In genomic region chr12:118358008-118358359, GRCh38 we compare ENCODE assay signal across 10 cellular contexts. TPM values are rescaled to one million over a fixed set of nuclear protein-coding genes. Genes with fewer than 3 reads are reported as not detected.
A peak's percentile ranks its signal among the peaks of the same experiment; 100 is the strongest.
DNase-seq lines count a peak whose midpoint lies in the region; TF ChIP-seq lines count a peak whose summit lies in the region.
"Had no signal": no experiment of that assay in that cellular context is flagged by ENCODE, and none has a peak within 500 bp of the region (broad histone marks: within the 10 kb centered on the region; RNA-seq: fewer than 3 reads in every experiment).

No MANE protein-coding gene starts in this region.

- H3K27me3 ChIP-seq in brain microvascular endothelial cell (replicated peaks) (no peaks in the 10 kb centered on the region), osteoblast (ENCODE audit: insufficient read depth, low read length) (no peaks in the 10 kb centered on the region)
- H3K27me3 ChIP-seq: pancreas had no signal

- H3K36me3 ChIP-seq in KOPT-K1 (ENCODE audit: insufficient read depth, low read length) (peaks cover 13% of the 10 kb centered on the region), brain microvascular endothelial cell (replicated peaks) (no peaks in the 10 kb centered on the region), osteoblast (ENCODE audit: insufficient read depth, low read length) (no peaks in the 10 kb centered on the region)
- H3K36me3 ChIP-seq: pancreas had no signal

- no peak overlapping the region for H2AFZ ChIP-seq in osteoblast (ENCODE audit: low read length)

- no peaks in the 10 kb centered on the region for H3K27me3 Mint-ChIP-seq in Calu3 (ENCODE audit: unreplicated experiment)

- peak overlapping the region; percentile 74 for H3K4me3 Mint-ChIP-seq in Calu3 (ENCODE audit: low read depth, unreplicated experiment)
- H3K4me3 Mint-ChIP-seq: H9 had no signal

- H3K9me3 ChIP-seq in KOPT-K1 (ENCODE audit: insufficient read depth, low read length, poor library complexity, severe bottlenecking) (peaks cover 17% of the 10 kb centered on the region), osteoblast (ENCODE audit: low read depth, low read length) (no peaks in the 10 kb centered on the region)
- H3K9me3 ChIP-seq: pancreas had no signal

- DNase-seq in Calu3 (no peak), brain microvascular endothelial cell (no peak), osteoblast (ENCODE audit: insufficient read length, low spot score, missing footprints) (no peak), midbrain (lab: John Stamatoyannopoulos, UW) (no peak), hypothalamus (lab: John Stamatoyannopoulos, UW) (no peak)
- DNase-seq in stimulated activated naive CD4-positive, alpha-beta T cell (lab: John Stamatoyannopoulos, UW): no peak
- DNase-seq: H9, NCI-H1092 had no signal

- H3K4me1 ChIP-seq in osteoblast (ENCODE audit: insufficient read depth, low read length): peaks cover 46% of the 10 kb centered on the region

- peaks cover 25% of the 10 kb centered on the region for H3K36me3 Mint-ChIP-seq in Calu3 (ENCODE audit: insufficient read depth, unreplicated experiment)

- H3K4me3 ChIP-seq in brain microvascular endothelial cell (ENCODE audit: low read depth, low read length): no peak overlapping the region
- no peak overlapping the region for H3K4me3 ChIP-seq in osteoblast (ENCODE audit: insufficient read depth, low read length)
- H3K4me3 ChIP-seq: pancreas had no signal

- intact Hi-C loops in Calu3 (cut with micrococcal nuclease; ENCODE audit: unreplicated experiment): loop anchor here (5.0 kb wide), 1 partner anchor 176 kb away; no protein-coding TSS in a partner anchor

- H3K27ac ChIP-seq in KOPT-K1 (ENCODE audit: low read depth, low read length, poor library complexity, severe bottlenecking) (peak overlapping the region; percentile 66), brain microvascular endothelial cell (peak overlapping the region; percentile 89), osteoblast (ENCODE audit: low read depth, low read length) (peak overlapping the region; percentile 99)

- H3K9me3 Mint-ChIP-seq in Calu3 (ENCODE audit: low read depth, unreplicated experiment): no peaks in the 10 kb centered on the region

- peaks cover 24% of the 10 kb centered on the region for H3K4me1 Mint-ChIP-seq in Calu3 (ENCODE audit: low read depth, unreplicated experiment)

- H3K4me2 ChIP-seq in osteoblast (ENCODE audit: insufficient read depth, low read length): peak overlapping the region; percentile 69

- TF ChIP-seq CTCF in Calu3 (IDR thresholded peaks at IDR 0.05; ENCODE audit: unreplicated experiment) (no peak), brain microvascular endothelial cell (IDR thresholded peaks at IDR 0.05; ENCODE audit: low read depth, low read length, missing control alignments) (no peak), osteoblast (IDR thresholded peaks at IDR 0.05; ENCODE audit: extremely low read depth, low read depth, low read length) (no peak)

- BruUV-seq in Calu3 (replicated peaks; lab: Mats Ljungman, UMichigan): no TSS peak

- CTCF ChIA-PET in Calu3 (lab: Charles Lee): interaction anchor here (0.7 to 2.7 kb wide), 4 partner anchors 15 to 249 kb away, joined by 3 to 12 read pairs (median 3); partner anchors contain the start of gene TAOK3

- in situ Hi-C loops in brain microvascular endothelial cell (cut with HindIII; ENCODE audit: low pct_ligation_motif_present, low sequenced_read_pairs): loop anchor here (25.0 kb wide), 1 partner anchor 171 kb away; no protein-coding TSS in a partner anchor

- peaks cover 71% of the 10 kb centered on the region for H3K79me2 ChIP-seq in osteoblast (ENCODE audit: insufficient read depth, low read length)

- no peaks in the 10 kb centered on the region for H4K20me1 ChIP-seq in osteoblast (ENCODE audit: insufficient read depth, low read length)

- peak overlapping the region; percentile 93 for H3K27ac Mint-ChIP-seq in Calu3 (ENCODE audit: unreplicated experiment)
- H3K27ac Mint-ChIP-seq: H9 had no signal

RNA-seq across cellular contexts. Expression of gene TAOK3, which starts 14.7 kb away (rescaled TPM):
- total RNA-seq in Calu3 (2022) (39.1 and 44.1 TPM in 2 replicates), osteoblast (27.9 and 34.8 TPM in 2 replicates)

RNA-seq across cellular contexts. Expression of gene SUDS3, which starts 18.4 kb away (rescaled TPM):
- total RNA-seq in Calu3 (2022): 49.4 and 50.5 TPM in 2 replicates
- total RNA-seq in osteoblast: 25.9 and 29.7 TPM in 2 replicates
